Comparison of ENCODE assay signal across 8 cellular contexts in genomic region chr19:53537523-53538377, GRCh38. TPM values are rescaled to one million over a fixed set of nuclear protein-coding genes. Genes with fewer than 3 reads are reported as not detected.
A peak's percentile ranks its signal among the peaks of the same experiment; 100 is the strongest.
DNase-seq lines count a peak whose midpoint lies in the region; ATAC-seq, FAIRE-seq and TF ChIP-seq lines count a peak whose summit lies in the region.

ZNF331 (plus strand) TSS chr19:53538145; CDS start chr19:53569377, 31,232 bp downstream.

- FAIRE-seq in GM12892 (lab: Jason Lieb, UNC), result peak; percentile 87

- peak; percentile 86 for ATAC-seq in HG02798 (IDR thresholded peaks at IDR 0.05; ENCODE audit: poor library complexity, unreplicated experiment)
- peak; percentile 86 for ATAC-seq in esophagus mucosa

- peak; percentile 59; the same call in 1 of the 2 replicates for TF ChIP-seq POLR2A in GM12892 (IDR thresholded peaks at IDR 0.05; ENCODE audit: low read depth, low read length)

- DNase-seq in GM12892 (ENCODE audit: insufficient read length) (peak; percentile 65), NCI-H69 (lab: John Stamatoyannopoulos, UW) (peak; percentile 80), activated T-cell treated with anti-CD3 and anti-CD28 coated beads for 48 hours (ENCODE audit: low read depth) (peak; percentile 83), myocyte (ENCODE audit: low read depth) (peak; percentile 88), OCI-M2 (lab: John Stamatoyannopoulos, UW; ENCODE audit: unreplicated experiment) (no peak)
- DNase-seq in stimulated activated CD8-positive, alpha-beta memory T cell treated with anti-CD3 and anti-CD28 coated beads, Interleukin-7, amount 100 ng/mL, for 48 hours (ENCODE audit: extremely low read depth in 1 of 2, low read depth in 1 of 2), result peak; percentile 77 to 79

RNA-seq across cellular contexts. Expression of gene ZNF331, which starts in this region (rescaled TPM):
- 8.7 TPM for polyA plus RNA-seq in GM12892 (2012; ENCODE audit: missing spikeins)
- total RNA-seq in esophagus mucosa (4.6 TPM), myocyte (18.8 and 21.1 TPM in 2 replicates)
- polyA plus RNA-seq in myocyte (2012), result 12.1 TPM
